In the genomic region with DNA sequence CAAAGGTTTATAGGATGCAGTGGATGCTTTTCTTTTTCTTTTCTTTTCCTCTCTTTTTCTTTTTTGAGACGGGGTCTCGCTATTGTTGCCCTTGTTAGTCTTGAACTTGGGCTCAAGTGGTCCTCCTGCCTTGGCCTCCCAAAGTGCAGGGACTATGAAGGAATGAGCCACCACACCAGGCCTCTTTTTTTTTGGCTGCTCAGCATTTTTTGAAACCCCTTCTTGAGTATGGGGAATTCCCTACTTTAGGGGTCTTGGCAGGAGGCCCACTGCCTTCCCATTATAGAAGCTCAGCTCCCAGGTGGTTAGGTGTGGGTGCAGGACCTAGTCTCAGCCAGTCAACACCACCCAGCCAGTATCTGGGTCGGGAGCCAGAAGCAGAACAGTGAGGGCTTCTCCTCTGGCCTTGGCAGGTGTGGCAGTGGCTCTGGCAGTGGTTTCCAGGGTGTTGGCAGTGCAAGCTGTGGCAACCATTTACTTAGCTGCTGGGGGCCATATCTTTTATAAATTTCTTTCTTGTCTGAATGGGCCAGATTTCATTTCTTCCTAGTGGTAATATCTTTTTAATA, we compare ENCODE assay signal across 12 cellular contexts.
"Had no signal": no experiment of that assay in that cellular context is flagged by ENCODE, and none has a peak within 500 bp of the region (broad histone marks: within the 10 kb centered on the region; RNA-seq: fewer than 3 reads in every experiment).

No MANE protein-coding gene starts in this region.

- ATAC-seq: activated CD8-positive, alpha-beta memory T cell treated with anti-CD3 and anti-CD28 coated beads, Interleukin-2, amount 10 ng/mL, durations not matched to agents 7 days and 5 days; activated T-cell treated with anti-CD3 and anti-CD28 coated beads, Interleukin-2, amount 50 U/mL, for 4 hours; stimulated activated effector memory CD8-positive, alpha-beta T cell treated with anti-CD3 and anti-CD28 coated beads, Interleukin-12 subunit alpha, Interleukin-12 subunit beta, amount 100 ng/mL, for 72 hours had no signal

- H3K27ac ChIP-seq: parathyroid adenoma had no signal

- DNase-seq: activated CD4-positive, alpha-beta T cell treated with anti-CD3 and anti-CD28 coated beads, Interleukin-2, amount 50 U/mL, for 48 hours; activated CD4-positive, CD25-positive, alpha-beta regulatory T cell treated with anti-CD3 and anti-CD28 coated beads, Interleukin-2, amount 50 U/mL, for 72 hours; activated CD8-positive, alpha-beta memory T cell treated with anti-CD3 and anti-CD28 coated beads, Interleukin-2, amount 10 ng/mL, durations not matched to agents 7 days and 5 days; activated gamma-delta T cell; activated naive CD8-positive, alpha-beta T cell treated with anti-CD3 and anti-CD28 coated beads, Interleukin-2, amount 10 ng/mL, durations not matched to agents 7 days and 5 days; activated T-cell treated with anti-CD3 and anti-CD28 coated beads, Interleukin-2, amount 50 U/mL, for 4 hours; islet precursor cell; naive B cell; retina; trophoblast cell had no signal
